Comparison of ENCODE assay signal across 8 cellular contexts in genomic region chr7:130071701-130072622, GRCh38. TPM values are rescaled to one million over a fixed set of nuclear protein-coding genes. Genes with fewer than 3 reads are reported as not detected.
DNase-seq lines count a peak whose midpoint lies in the region; ATAC-seq and TF ChIP-seq lines count a peak whose summit lies in the region.

No MANE protein-coding gene starts in this region.

- no peaks in the 10 kb centered on the region for H3K9me3 ChIP-seq in MG63

- DNase-seq in AG08395 (ENCODE audit: low spot score) = peak; percentile 75
- DNase-seq in MG63 = peak; percentile 47
- peak; percentile 54 to 76 for DNase-seq in SHP77 (lab: John Stamatoyannopoulos, UW)
- DNase-seq in activated naive CD4-positive, alpha-beta T cell treated with anti-CD3 and anti-CD28 coated beads, Interleukin-2, amount 50 U/mL, for 16 hours = peak; percentile 45
- DNase-seq in glomerular visceral epithelial cell (ENCODE audit: extremely low spot score) = peak; percentile 80
- DNase-seq in omental fat pad (ENCODE audit: low spot score) = no peak
- peak; percentile 61 for DNase-seq in ureter (ENCODE audit: low spot score)

- TF ChIP-seq CTCF in omental fat pad (IDR thresholded peaks at IDR 0.05) = peak in 2 of 3 donors; percentile 54 to 56

- H3K4me3 ChIP-seq in MG63 = peak overlapping the region; percentile 73

- ATAC-seq in GM18907 (IDR thresholded peaks at IDR 0.05; ENCODE audit: unreplicated experiment) (peak; percentile 38), omental fat pad (ENCODE audit: low FRiP score) (no peak)

- H3K36me3 ChIP-seq in MG63 = no peaks in the 10 kb centered on the region

- no peaks in the 10 kb centered on the region for H3K27me3 ChIP-seq in MG63

RNA-seq across cellular contexts. Expression of gene KLHDC10, which starts 1.6 kb away (rescaled TPM):
- total RNA-seq in MG63 (2014; rRNA removed; shearing (Covaris generic); ENCODE audit: low replicate concordance) = 8.8 and 11.6 TPM in 2 replicates
- 10 to 100 TPM; 20.0 to 25.9 (median 23.8) TPM for total RNA-seq in omental fat pad
- 33.1 TPM for total RNA-seq in ureter

RNA-seq across cellular contexts. Expression of gene ZC3HC1, which starts 20.8 kb away (rescaled TPM):
- total RNA-seq in MG63 (2014; rRNA removed; shearing (Covaris generic); ENCODE audit: low replicate concordance) = 18.8 and 25.9 TPM in 2 replicates
- total RNA-seq in omental fat pad = 10 to 100 TPM in 1 of 4 donors, 1 to 10 TPM in 3; 6.7 to 10.0 (median 8.6) TPM
- total RNA-seq in ureter = 12.7 TPM
